In the genomic region with DNA sequence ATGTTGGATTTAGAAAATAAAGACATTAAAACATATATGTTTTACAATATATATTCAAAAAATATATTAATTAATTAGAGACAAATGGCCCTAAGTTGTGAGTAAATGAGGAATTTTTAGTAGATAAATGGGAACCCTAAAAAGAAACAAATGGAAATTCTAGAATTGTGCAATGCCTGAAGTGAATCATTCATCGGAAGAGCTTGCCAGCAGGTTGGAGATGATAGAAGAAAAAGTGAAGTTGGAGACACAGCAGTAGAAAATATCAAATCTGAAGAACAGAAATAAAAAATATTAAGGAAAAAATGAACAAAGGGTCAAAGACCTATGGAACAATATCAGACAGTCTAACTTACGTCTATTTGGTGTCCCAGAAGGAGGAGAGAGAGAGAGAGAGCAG, we compare ENCODE assay signal across 16 cellular contexts.
DNase-seq lines count a peak whose midpoint lies in the region; ATAC-seq and TF ChIP-seq lines count a peak whose summit lies in the region.
"Had no signal": no experiment of that assay in that cellular context is flagged by ENCODE, and none has a peak within 500 bp of the region (broad histone marks: within the 10 kb centered on the region; RNA-seq: fewer than 3 reads in every experiment).

No MANE protein-coding gene starts in this region.

- H3K4me1 Mint-ChIP-seq in activated T-cell treated with anti-CD3 and anti-CD28 coated beads, Interleukin-2, amount 50 U/mL, for 72 hours (ENCODE audit: low read depth), result peaks cover 53% of the 10 kb centered on the region

- H3K4me3 Mint-ChIP-seq in activated T-cell treated with anti-CD3 and anti-CD28 coated beads, Interleukin-2, amount 50 U/mL, for 72 hours, result peak overlapping the region in 1 of 2 donors; percentile 27

- peaks cover 9 to 12% of the 10 kb centered on the region in 2 donors for H3K36me3 Mint-ChIP-seq in activated T-cell treated with anti-CD3 and anti-CD28 coated beads, Interleukin-2, amount 50 U/mL, for 72 hours (ENCODE audit: insufficient read depth in 2 of 2)

- H3K4me3 ChIP-seq in fibroblast of pulmonary artery (replicated peaks; ENCODE audit: low read depth, low read length), result no peak overlapping the region
- H3K4me3 ChIP-seq: esophagus squamous epithelium had no signal

- TF ChIP-seq CTCF in fibroblast of pulmonary artery (IDR thresholded peaks at IDR 0.05; ENCODE audit: low read length, missing control alignments), result no peak

- ATAC-seq in activated T-cell treated with anti-CD3 and anti-CD28 coated beads, Interleukin-2, amount 50 U/mL, for 72 hours (replicated peaks in 1 of 2), result no peak
- ATAC-seq in GM19395 (IDR thresholded peaks at IDR 0.05; ENCODE audit: unreplicated experiment), result no peak

- DNase-seq in activated T-cell treated with anti-CD3 and anti-CD28 coated beads, Interleukin-2, amount 50 U/mL, for 72 hours, result no peak
- DNase-seq in activated T-cell treated with anti-CD3 and anti-CD28 coated beads for 4 hours (no peak), SKM-1 treated with dmso at 0.1 percent for 144 hours (lab: John Stamatoyannopoulos, UW; ENCODE audit: unreplicated experiment) (peak; percentile 19), fibroblast of pulmonary artery (ENCODE audit: low read depth) (peak; percentile 68), stromal cell of bone marrow (ENCODE audit: low read depth) (peak; percentile 34), HT-29 (ENCODE audit: low spot score) (no peak), NCI-H69 (lab: John Stamatoyannopoulos, UW) (no peak)
- DNase-seq: activated CD4-positive, alpha-beta T cell treated with anti-CD3 and anti-CD28 coated beads for 1 hour; DMS153; esophagus squamous epithelium; KBM-7; NCI-H1694 treated with DMSO at 0.1 percent for 48 hours; NCI-H748 treated with DMSO at 0.1 percent for 48 hours; posterior cingulate gyrus; stimulated activated CD8-positive, alpha-beta memory T cell treated with anti-CD3 and anti-CD28 coated beads, Interleukin-4, amount 100 ng/mL, for 48 hours had no signal

- no peaks in the 10 kb centered on the region for H3K27me3 Mint-ChIP-seq in activated T-cell treated with anti-CD3 and anti-CD28 coated beads, Interleukin-2, amount 50 U/mL, for 72 hours (ENCODE audit: low read depth)

- H3K9me3 Mint-ChIP-seq in activated T-cell treated with anti-CD3 and anti-CD28 coated beads, Interleukin-2, amount 50 U/mL, for 72 hours, result peaks cover 0 to 4% of the 10 kb centered on the region in 2 donors

- peak overlapping the region; percentile 90 for H3K27ac Mint-ChIP-seq in activated T-cell treated with anti-CD3 and anti-CD28 coated beads, Interleukin-2, amount 50 U/mL, for 72 hours

Comparison
In these comparisons a context has a peak if more than half of its experiments do, and no peak if none do; other contexts are left out.
1. DNase-seq: peak in SKM-1 treated with dmso at 0.1 percent for 144 hours (single experiment), fibroblast of pulmonary artery (single experiment) and stromal cell of bone marrow (single experiment); none in activated T-cell treated with anti-CD3 and anti-CD28 coated beads, Interleukin-2, amount 50 U/mL, for 72 hours (0 of 2), activated T-cell treated with anti-CD3 and anti-CD28 coated beads for 4 hours (single experiment), HT-29 (single experiment) and NCI-H69 (single experiment).